Comparison of ENCODE assay signal across 8 cellular contexts in the genomic region with DNA sequence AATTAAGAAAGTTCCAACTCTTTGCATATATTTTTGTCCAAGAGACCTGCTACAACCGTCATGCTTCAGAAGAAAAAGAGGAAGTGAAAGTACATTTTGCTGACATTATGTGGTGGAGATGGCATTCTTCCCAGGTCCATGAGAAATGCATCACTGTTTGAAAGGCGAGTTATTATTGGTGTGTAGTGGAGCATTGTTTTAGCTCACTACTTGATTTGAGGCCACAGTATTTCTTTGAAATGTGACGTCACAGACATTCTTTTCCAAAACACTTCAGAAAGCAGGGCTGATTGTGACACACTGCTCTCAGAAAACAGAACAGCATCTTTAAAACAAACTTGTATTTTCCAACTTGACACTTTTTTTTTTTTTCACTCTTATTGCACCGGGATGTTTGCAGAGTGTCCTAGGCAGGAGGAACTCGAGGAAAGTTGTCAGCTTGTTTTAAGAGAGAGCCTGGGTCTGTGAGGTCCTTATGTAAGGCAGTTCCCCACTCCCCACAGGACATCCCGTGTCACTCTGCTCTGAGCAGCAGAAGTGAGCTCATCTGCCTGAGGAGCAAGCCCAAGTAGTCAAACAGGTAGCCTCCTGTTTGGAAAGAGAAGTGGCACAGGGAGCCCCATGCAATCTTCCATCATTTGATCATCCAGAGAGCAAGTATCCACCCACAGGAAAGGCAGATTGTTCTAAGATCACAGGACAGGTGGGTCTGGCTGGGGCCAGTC. TPM values are rescaled to one million over a fixed set of nuclear protein-coding genes. Genes with fewer than 3 reads are reported as not detected.
DNase-seq lines count a peak whose midpoint lies in the region; ATAC-seq and TF ChIP-seq lines count a peak whose summit lies in the region.

No MANE protein-coding gene starts in this region.

- H3K4me3 Mint-ChIP-seq in activated naive CD8-positive, alpha-beta T cell treated with anti-CD3 and anti-CD28 coated beads, Interleukin-2, amount 50 U/mL, for 24 hours: peak overlapping the region; percentile 58

- TF ChIP-seq CTCF in GM12864 (IDR thresholded peaks at IDR 0.05; ENCODE audit: low read depth, low read length, missing control alignments): no peak
- no peak for TF ChIP-seq CTCF in left ventricle myocardium inferior (IDR thresholded peaks at IDR 0.05; ENCODE audit: borderline replicate concordance)

- DNase-seq in GM12864 (ENCODE audit: low read depth) (peak; percentile 52), left ventricle myocardium inferior (no peak), sciatic nerve (ENCODE audit: low spot score) (no peak), NCI-H2081 (lab: John Stamatoyannopoulos, UW) (no peak)
- peak; percentile 11 for DNase-seq in Jurkat, Clone E6-1 (ENCODE audit: low read depth, low spot score)
- DNase-seq in activated naive CD8-positive, alpha-beta T cell treated with anti-CD3 and anti-CD28 coated beads, Interleukin-2, amount 50 U/mL, for 24 hours: no peak
- no peak for DNase-seq in activated CD4-positive, alpha-beta T cell treated with anti-CD3 and anti-CD28 coated beads, Interleukin-2, amount 50 U/mL, for 1 hour

- peak overlapping the region; percentile 63 for H3K27ac Mint-ChIP-seq in activated naive CD8-positive, alpha-beta T cell treated with anti-CD3 and anti-CD28 coated beads, Interleukin-2, amount 50 U/mL, for 24 hours

- H3K27ac ChIP-seq in left ventricle myocardium inferior (replicated peaks): peak overlapping the region; percentile 79

- peaks cover 4% of the 10 kb centered on the region for H3K27me3 Mint-ChIP-seq in activated naive CD8-positive, alpha-beta T cell treated with anti-CD3 and anti-CD28 coated beads, Interleukin-2, amount 50 U/mL, for 24 hours

- ATAC-seq in GM21723 (IDR thresholded peaks at IDR 0.05; ENCODE audit: unreplicated experiment) (peak; percentile 95), sciatic nerve (peak; percentile 94)
- ATAC-seq in activated naive CD8-positive, alpha-beta T cell treated with anti-CD3 and anti-CD28 coated beads, Interleukin-2, amount 50 U/mL, for 24 hours: peak; percentile 65

- H3K36me3 Mint-ChIP-seq in activated naive CD8-positive, alpha-beta T cell treated with anti-CD3 and anti-CD28 coated beads, Interleukin-2, amount 50 U/mL, for 24 hours (ENCODE audit: low read depth): no peaks in the 10 kb centered on the region

- no peaks in the 10 kb centered on the region for H3K36me3 ChIP-seq in left ventricle myocardium inferior

- no peaks in the 10 kb centered on the region for H3K9me3 Mint-ChIP-seq in activated naive CD8-positive, alpha-beta T cell treated with anti-CD3 and anti-CD28 coated beads, Interleukin-2, amount 50 U/mL, for 24 hours

- peaks cover 31% of the 10 kb centered on the region for H3K4me1 Mint-ChIP-seq in activated naive CD8-positive, alpha-beta T cell treated with anti-CD3 and anti-CD28 coated beads, Interleukin-2, amount 50 U/mL, for 24 hours

- H3K9me3 ChIP-seq in left ventricle myocardium inferior (replicated peaks): no peaks in the 10 kb centered on the region

- H3K4me3 ChIP-seq in GM12864 (ENCODE audit: low read depth, low read length) (no peak overlapping the region), left ventricle myocardium inferior (peak overlapping the region; percentile 67)
- H3K4me3 ChIP-seq in Jurkat, Clone E6-1 (ENCODE audit: low read length): peak overlapping the region; percentile 5; the same call in 1 of the 2 replicates

- peaks cover 42% of the 10 kb centered on the region for H3K4me1 ChIP-seq in left ventricle myocardium inferior

- intact Hi-C loops in left ventricle myocardium inferior (cut with micrococcal nuclease): no loop called here
- intact Hi-C loops in sciatic nerve (cut with DNase I): no loop called here

- H3K27me3 ChIP-seq in left ventricle myocardium inferior (ENCODE audit: low read depth): no peaks in the 10 kb centered on the region

RNA-seq across cellular contexts. Expression of gene SPTLC3, which starts 1.1 kb away (rescaled TPM):
- polyA plus RNA-seq in Jurkat, Clone E6-1 (2012; ENCODE audit: insufficient read depth, insufficient read length): 1.1 TPM
- total RNA-seq in left ventricle myocardium inferior (9.0 TPM), sciatic nerve (30.1 TPM)

Comparison
In these comparisons a context has a peak if more than half of its experiments do, and no peak if none do; other contexts are left out.
1. DNase-seq: peak in GM12864 (single experiment) and Jurkat, Clone E6-1 (single experiment); none in activated naive CD8-positive, alpha-beta T cell treated with anti-CD3 and anti-CD28 coated beads, Interleukin-2, amount 50 U/mL, for 24 hours (single experiment), left ventricle myocardium inferior (single experiment), sciatic nerve (single experiment), NCI-H2081 (0 of 2) and activated CD4-positive, alpha-beta T cell treated with anti-CD3 and anti-CD28 coated beads, Interleukin-2, amount 50 U/mL, for 1 hour (single experiment).
2. Peak in every context shown above with its lines, with median percentiles within 50 percentile points of each other: ATAC-seq.